Comparison of ENCODE assay signal across 26 cellular contexts in the genomic region with DNA sequence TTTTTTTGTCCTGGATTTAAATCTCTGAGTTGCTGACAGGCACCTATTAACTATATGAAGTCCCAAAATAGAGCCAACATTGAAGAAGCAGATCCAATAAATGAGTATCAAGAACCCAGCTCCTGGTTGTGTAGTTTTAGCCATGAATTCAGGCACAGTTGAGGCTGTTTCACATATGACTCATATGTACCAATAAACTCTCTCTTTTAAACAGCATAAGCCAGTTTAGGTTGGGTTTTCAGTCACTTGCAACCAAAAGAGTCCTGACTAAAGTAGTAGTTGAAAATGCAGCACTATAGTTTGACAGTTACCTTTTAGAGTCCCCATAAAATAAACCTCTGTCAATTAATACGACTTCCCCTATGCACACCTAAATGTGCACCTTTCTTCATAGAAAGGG.
A peak's percentile ranks its signal among the peaks of the same experiment; 100 is the strongest.
DNase-seq lines count a peak whose midpoint lies in the region; ATAC-seq, FAIRE-seq and TF ChIP-seq lines count a peak whose summit lies in the region.
"Had no signal": no experiment of that assay in that cellular context is flagged by ENCODE, and none has a peak within 500 bp of the region (broad histone marks: within the 10 kb centered on the region; RNA-seq: fewer than 3 reads in every experiment).

No MANE protein-coding gene starts in this region.

- TF ChIP-seq CTCF in GM23338 (conservative IDR thresholded peaks at IDR 0.05; ENCODE audit: low read depth in 2 of 2), result no peak
- TF ChIP-seq CTCF in Loucy (conservative IDR thresholded peaks at IDR 0.05; ENCODE audit: low read length), result no peak
- TF ChIP-seq CTCF in HepG2 (CRISPR knock-in tag; IDR thresholded peaks at IDR 0.05), result no peak

- intact Hi-C loops in activated CD4-positive, alpha-beta T cell treated with anti-CD3 and anti-CD28 coated beads for 36 hours (cut with DNase I, micrococcal nuclease), result no loop called here
- intact Hi-C loops in HepG2 (cut with micrococcal nuclease; ENCODE audit: unreplicated experiment), result no loop called here

- BruUV-seq in HepG2 (replicated peaks; lab: Mats Ljungman, UMichigan), result no TSS peak

- ATAC-seq in activated CD4-positive, alpha-beta T cell treated with anti-CD3 and anti-CD28 coated beads for 36 hours, result peak; percentile 60
- ATAC-seq in GM23338 (no peak), HepG2 (no peak)
- ATAC-seq: A549, HCT116 had no signal

- no peak overlapping the region for H4K91ac ChIP-seq in mesenchymal stem cell (ENCODE audit: low read length)

- H4K20me1 ChIP-seq in GM23338 (replicated peaks; ENCODE audit: insufficient read depth) (no peaks in the 10 kb centered on the region), Loucy (ENCODE audit: insufficient read depth, low read length, poor library complexity, severe bottlenecking) (no peaks in the 10 kb centered on the region), GM23248 (ENCODE audit: insufficient read depth) (no peaks in the 10 kb centered on the region), HepG2 (ENCODE audit: insufficient read depth, low read length) (no peaks in the 10 kb centered on the region)

- H3K4me2 ChIP-seq in GM23338, result no peak overlapping the region
- H3K4me2 ChIP-seq in Loucy (ENCODE audit: low read depth, low read length, poor library complexity, severe bottlenecking), result peak overlapping the region; percentile 44
- no peak overlapping the region for H3K4me2 ChIP-seq in mesenchymal stem cell (ENCODE audit: low read length, poor library complexity, severe bottlenecking)
- H3K4me2 ChIP-seq in GM23248 (ENCODE audit: unreplicated experiment), result no peak overlapping the region
- H3K4me2 ChIP-seq in HepG2 (ENCODE audit: low read depth, low read length), result no peak overlapping the region
- H3K4me2 ChIP-seq: A549 had no signal

- H3K27me3 ChIP-seq in GM23338 (ENCODE audit: insufficient read depth), result no peaks in the 10 kb centered on the region
- H3K27me3 ChIP-seq in Loucy (ENCODE audit: insufficient read depth, low read length, poor library complexity, severe bottlenecking), result no peaks in the 10 kb centered on the region
- no peaks in the 10 kb centered on the region for H3K27me3 ChIP-seq in mesenchymal stem cell (ENCODE audit: control insufficient read depth in 1 of 2, insufficient read depth in 1 of 2, low read length in 2 of 2)
- no peaks in the 10 kb centered on the region for H3K27me3 ChIP-seq in GM23248 (replicated peaks; ENCODE audit: insufficient read depth)
- H3K27me3 ChIP-seq in HepG2 (ENCODE audit: control insufficient read depth in 1 of 2, insufficient read depth in 2 of 2, low read length in 2 of 2), result no peaks in the 10 kb centered on the region

- H3K9me3 ChIP-seq in Loucy (ENCODE audit: insufficient read depth, low read depth, low read length), result no peaks in the 10 kb centered on the region
- H3K9me3 ChIP-seq in mesenchymal stem cell (ENCODE audit: control insufficient read depth, low read length), result no peaks in the 10 kb centered on the region
- H3K9me3 ChIP-seq in GM23248 (ENCODE audit: low read depth), result no peaks in the 10 kb centered on the region
- no peaks in the 10 kb centered on the region for H3K9me3 ChIP-seq in HepG2 (ENCODE audit: low read length)
- H3K9me3 ChIP-seq: A549, Caco-2 had no signal

- no peak overlapping the region for H2BK12ac ChIP-seq in mesenchymal stem cell (ENCODE audit: low read length in 2 of 2)

- H3K9me3 Mint-ChIP-seq in activated CD4-positive, alpha-beta T cell treated with anti-CD3 and anti-CD28 coated beads for 36 hours (ENCODE audit: low read depth), result no peaks in the 10 kb centered on the region
- H3K9me3 Mint-ChIP-seq in GM23338, result no peaks in the 10 kb centered on the region
- H3K9me3 Mint-ChIP-seq: CD4-positive, alpha-beta T cell had no signal

- H2AK5ac ChIP-seq in mesenchymal stem cell (ENCODE audit: low read length, severe bottlenecking), result no peak overlapping the region

- H3K27ac Mint-ChIP-seq in activated CD4-positive, alpha-beta T cell treated with anti-CD3 and anti-CD28 coated beads for 36 hours, result no peak overlapping the region
- no peak overlapping the region for H3K27ac Mint-ChIP-seq in GM23338
- H3K27ac Mint-ChIP-seq: CD4-positive, alpha-beta T cell; HFFc6; IgD-negative memory B cell had no signal

- no peak overlapping the region for H3K27ac ChIP-seq in GM23338 (ENCODE audit: low read depth)
- no peak overlapping the region for H3K27ac ChIP-seq in mesenchymal stem cell (ENCODE audit: low read length, poor library complexity, severe bottlenecking)
- H3K27ac ChIP-seq in GM23248, result no peak overlapping the region
- H3K27ac ChIP-seq in HepG2 (ENCODE audit: extremely low read length, insufficient read depth, low read length), result no peak overlapping the region
- H3K27ac ChIP-seq: 22Rv1, A549, C4-2B, HL-60 had no signal

- H3K23ac ChIP-seq in mesenchymal stem cell (ENCODE audit: low read length in 2 of 2), result no peak overlapping the region

- no peak for FAIRE-seq in HepG2 (lab: Jason Lieb, UNC)
- FAIRE-seq: A549, D721Med, GM19239, HTR-8/SVneo had no signal

- peaks cover 12% of the 10 kb centered on the region for H3K27me3 Mint-ChIP-seq in activated CD4-positive, alpha-beta T cell treated with anti-CD3 and anti-CD28 coated beads for 36 hours
- H3K27me3 Mint-ChIP-seq in GM23338 (ENCODE audit: insufficient read depth, low read depth, poor library complexity), result no peaks in the 10 kb centered on the region
- H3K27me3 Mint-ChIP-seq: IgD-negative memory B cell had no signal

- POLR2A ChIA-PET in activated CD4-positive, alpha-beta T cell treated with anti-CD3 and anti-CD28 coated beads for 36 hours (lab: Charles Lee), result no interaction called here
- POLR2A ChIA-PET in HepG2 (lab: Yijun Ruan, JAX), result no interaction called here

- no peak for TF ChIP-seq RAD21 in HepG2 (CRISPR knock-in tag; IDR thresholded peaks at IDR 0.05)

- H3K4ac ChIP-seq in mesenchymal stem cell (ENCODE audit: low read depth in 1 of 2, low read length in 2 of 2), result no peak overlapping the region

- H3K14ac ChIP-seq in mesenchymal stem cell (ENCODE audit: low read length in 2 of 2), result no peak overlapping the region

- H2AFZ ChIP-seq in GM23338 (0 out of 2 replicates have a peak overlapping the region, but pooled peaks have one; percentile 56), Loucy (ENCODE audit: low read length) (peak overlapping the region; percentile 29), mesenchymal stem cell (ENCODE audit: low read depth, low read length) (no peak overlapping the region), GM23248 (no peak overlapping the region), HepG2 (ENCODE audit: low read length) (no peak overlapping the region)

- H3K4me1 ChIP-seq in GM23338 (ENCODE audit: insufficient read depth) (no peaks in the 10 kb centered on the region), Loucy (ENCODE audit: insufficient read depth, low read length, poor library complexity, severe bottlenecking) (peaks cover 49% of the 10 kb centered on the region), mesenchymal stem cell (ENCODE audit: control insufficient read depth, insufficient read depth, low read depth, low read length) (no peaks in the 10 kb centered on the region), GM23248 (ENCODE audit: insufficient read depth) (no peaks in the 10 kb centered on the region), HepG2 (ENCODE audit: insufficient read depth, low read length) (no peaks in the 10 kb centered on the region)
- H3K4me1 ChIP-seq: A549, Caco-2 had no signal

- H3K9me2 ChIP-seq in GM23338 (ENCODE audit: insufficient read depth) (no peaks in the 10 kb centered on the region), Loucy (replicated peaks; ENCODE audit: low read depth, low read length) (no peaks in the 10 kb centered on the region), GM23248 (ENCODE audit: insufficient read depth) (no peaks in the 10 kb centered on the region)

- CTCF ChIA-PET in activated CD4-positive, alpha-beta T cell treated with anti-CD3 and anti-CD28 coated beads for 36 hours (lab: Charles Lee), result no interaction called here
- CTCF ChIA-PET in HepG2 (lab: Yijun Ruan, JAX; ENCODE audit: low intra/inter-chr PET ratio, low total read pairs), result no interaction called here

- no peak for TF ChIP-seq POLR2A in HepG2 (IDR thresholded peaks at IDR 0.05; ENCODE audit: insufficient read depth in 1 of 2, low read depth in 2 of 2, low read length in 2 of 2)

- no peak overlapping the region for H3K9ac ChIP-seq in Loucy (ENCODE audit: low read depth, low read length, poor library complexity, severe bottlenecking)
- H3K9ac ChIP-seq in mesenchymal stem cell (ENCODE audit: low read length), result no peak overlapping the region
- H3K9ac ChIP-seq in GM23248, result no peak overlapping the region
- no peak overlapping the region for H3K9ac ChIP-seq in HepG2 (ENCODE audit: insufficient read depth, low read depth, low read length)

- WGBS in mesenchymal stem cell, result 77% methylated on average over 1 of the region's 1 CpG
- WGBS in GM23248 (ENCODE audit: low coverage in 1 of 2, low lambda C conversion rate in 2 of 2, missing lambda C conversion rate in 2 of 2), 2 experiments, result 24 to 37% methylated on average over 1 of the region's 1 CpG
- 0% methylated on average over 1 of the region's 1 CpG for WGBS in HepG2 (ENCODE audit: low lambda C conversion rate)

- no peaks in the 10 kb centered on the region for H3K4me1 Mint-ChIP-seq in activated CD4-positive, alpha-beta T cell treated with anti-CD3 and anti-CD28 coated beads for 36 hours
- peaks cover 7% of the 10 kb centered on the region for H3K4me1 Mint-ChIP-seq in GM23338

- no peak overlapping the region for H2BK15ac ChIP-seq in mesenchymal stem cell (ENCODE audit: low read depth, poor library complexity, severe bottlenecking)

- H3K18ac ChIP-seq in mesenchymal stem cell (ENCODE audit: low read depth in 1 of 2, low read length in 2 of 2), result no peak overlapping the region

- H3K4me3 Mint-ChIP-seq in activated CD4-positive, alpha-beta T cell treated with anti-CD3 and anti-CD28 coated beads for 36 hours, result no peak overlapping the region
- H3K4me3 Mint-ChIP-seq in GM23338, result no peak overlapping the region
- H3K4me3 Mint-ChIP-seq: CD4-positive, alpha-beta T cell; HFFc6; IgD-negative memory B cell had no signal

- H3K79me1 ChIP-seq in mesenchymal stem cell (replicated peaks; ENCODE audit: low read length, poor library complexity, severe bottlenecking), result no peaks in the 10 kb centered on the region

- in situ Hi-C loops in GM23248 (cut with MboI) (no loop called here), HepG2 (cut with HindIII; ENCODE audit: extremely low pct_ligation_motif_present, low pct_unique_long_range_greater_than_20kb) (no loop called here)

- H3K36me3 ChIP-seq in GM23338 (ENCODE audit: insufficient read depth) (no peaks in the 10 kb centered on the region), Loucy (ENCODE audit: insufficient read depth, low read length) (no peaks in the 10 kb centered on the region), mesenchymal stem cell (ENCODE audit: control insufficient read depth in 1 of 2, insufficient read depth in 2 of 2, low read depth in 1 of 2, low read length in 2 of 2) (no peaks in the 10 kb centered on the region), GM23248 (ENCODE audit: low read depth) (no peaks in the 10 kb centered on the region), HepG2 (replicated peaks in 1 of 2; ENCODE audit: control insufficient read depth in 1 of 2, insufficient read depth in 2 of 2, low read length in 2 of 2) (no peaks in the 10 kb centered on the region)

- H2BK5ac ChIP-seq in mesenchymal stem cell (ENCODE audit: low read depth, low read length, poor library complexity, severe bottlenecking), result no peak overlapping the region

- H3K4me3 ChIP-seq in GM23338 (no peak overlapping the region), Loucy (ENCODE audit: low read length, poor library complexity, severe bottlenecking) (no peak overlapping the region), mesenchymal stem cell (ENCODE audit: insufficient read depth in 1 of 2, low read depth in 1 of 2, low read length in 2 of 2) (no peak overlapping the region), GM23248 (no peak overlapping the region), HepG2 (replicated peaks in 1 of 3; ENCODE audit: insufficient read depth in 1 of 3, low read depth in 2 of 3, low read length in 3 of 3) (no peak overlapping the region)
- H3K4me3 ChIP-seq: A549 had no signal

- H3F3A ChIP-seq in GM23338 (replicated peaks; ENCODE audit: low read depth) (no peaks in the 10 kb centered on the region), Loucy (ENCODE audit: low read depth) (peaks cover 8% of the 10 kb centered on the region; the same call in 1 of the 2 replicates), GM23248 (ENCODE audit: insufficient read depth) (no peaks in the 10 kb centered on the region)

- H3K36me3 Mint-ChIP-seq in activated CD4-positive, alpha-beta T cell treated with anti-CD3 and anti-CD28 coated beads for 36 hours (ENCODE audit: low read depth), result no peaks in the 10 kb centered on the region
- H3K36me3 Mint-ChIP-seq in GM23338 (ENCODE audit: low read depth), result no peaks in the 10 kb centered on the region
- H3K36me3 Mint-ChIP-seq: IgD-negative memory B cell had no signal

- no peaks in the 10 kb centered on the region for H3K79me2 ChIP-seq in GM23338 (replicated peaks; ENCODE audit: insufficient read depth)
- no peaks in the 10 kb centered on the region for H3K79me2 ChIP-seq in Loucy (ENCODE audit: insufficient read depth, low read length)
- H3K79me2 ChIP-seq in GM23248 (ENCODE audit: insufficient read depth), result no peaks in the 10 kb centered on the region
- no peaks in the 10 kb centered on the region for H3K79me2 ChIP-seq in HepG2 (ENCODE audit: insufficient read depth, low read length)

- DNase-seq in activated CD4-positive, alpha-beta T cell treated with anti-CD3 and anti-CD28 coated beads for 36 hours, result no peak
- DNase-seq in activated CD4-positive, alpha-beta T cell treated with anti-CD3 and anti-CD28 coated beads, Interleukin-2, amount 50 U/mL, for 48 hours, result no peak
- DNase-seq in GM23338 (ENCODE audit: low spot score), result no peak
- peak; percentile 7 for DNase-seq in mesenchymal stem cell
- DNase-seq in NCI-H226, result no peak
- no peak for DNase-seq in GM23248
- no peak for DNase-seq in HepG2 (ENCODE audit: low spot score)
- DNase-seq: AML-193; Caco-2; CD4-positive, alpha-beta T cell; DMS79; GDM1; GOT3; H7; HFFc6; KBM-7 had no signal

- no peak for TF ChIP-seq EP300 in HepG2 (IDR thresholded peaks at IDR 0.05; ENCODE audit: low read depth in 2 of 2, low read length in 2 of 2)
- TF ChIP-seq EP300 in HepG2 (CRISPR knock-in tag; IDR thresholded peaks at IDR 0.05; ENCODE audit: borderline replicate concordance), result no peak

- no peak overlapping the region for H2BK120ac ChIP-seq in mesenchymal stem cell (ENCODE audit: low read depth, low read length)

- H4K8ac ChIP-seq in mesenchymal stem cell (ENCODE audit: low read length), result no peak overlapping the region

Comparison
In these comparisons a context has a peak if more than half of its experiments do, and no peak if none do; other contexts are left out.
1. H2AFZ ChIP-seq: peak in GM23338 (single experiment) and Loucy (single experiment); none in mesenchymal stem cell (single experiment), GM23248 (single experiment) and HepG2 (single experiment).